Comparison of ENCODE assay signal across 1 cellular context in the genomic region with DNA sequence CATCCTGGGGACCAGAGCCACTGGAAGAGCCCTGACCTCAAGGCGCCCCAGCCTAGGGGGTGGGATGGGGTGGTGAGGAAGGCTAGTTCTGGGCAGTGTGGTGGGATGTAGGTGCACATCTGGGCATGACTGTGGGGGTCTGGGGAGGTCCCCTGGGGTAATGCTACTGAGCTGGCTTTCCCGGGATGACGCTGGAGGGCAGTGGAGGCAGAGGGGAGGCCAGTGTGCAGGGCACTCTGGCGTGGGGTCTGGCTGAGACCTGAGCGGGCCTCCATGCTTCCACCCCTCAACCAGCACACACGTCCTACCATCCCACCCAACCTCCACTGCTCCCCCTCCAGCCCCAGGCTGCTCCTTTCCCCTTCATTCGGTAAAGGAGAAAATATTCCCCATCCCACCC.
TF ChIP-seq lines count a peak whose summit lies in the region.

No MANE protein-coding gene starts in this region.

TF ChIP-seq in IMR-90, 13 proteins besides CTCF, POLR2A, EP300 and RAD21 (continued from another document):
- TF ChIP-seq RFX5 (IDR thresholded peaks at IDR 0.05; ENCODE audit: low read depth, low read length): no peak
- TF ChIP-seq MXI1 (IDR thresholded peaks at IDR 0.05; ENCODE audit: borderline replicate concordance, low read depth, low read length): no peak
- TF ChIP-seq MAZ (IDR thresholded peaks at IDR 0.05; ENCODE audit: borderline replicate concordance, low read depth, low read length): no peak
- TF ChIP-seq MAFK (IDR thresholded peaks at IDR 0.05; ENCODE audit: low read depth, low read length): no peak
- TF ChIP-seq RCOR1 (IDR thresholded peaks at IDR 0.05; ENCODE audit: insufficient replicate concordance, low read length): no peak
- TF ChIP-seq USF2 (IDR thresholded peaks at IDR 0.05; ENCODE audit: low read depth, low read length): no peak
- TF ChIP-seq SMC3 (IDR thresholded peaks at IDR 0.05; ENCODE audit: low read depth, low read length): no peak
- TF ChIP-seq NFE2L2 (IDR thresholded peaks at IDR 0.05; ENCODE audit: low read depth, low read length): no peak
- no peak for TF ChIP-seq BHLHE40 (IDR thresholded peaks at IDR 0.05; ENCODE audit: low read depth, low read length)
- no peak for TF ChIP-seq FOS (IDR thresholded peaks at IDR 0.05; ENCODE audit: low read depth, low read length)
- TF ChIP-seq ELK1 (IDR thresholded peaks at IDR 0.05; ENCODE audit: borderline replicate concordance, low read depth, low read length): no peak
- TF ChIP-seq CHD1 (IDR thresholded peaks at IDR 0.05; ENCODE audit: low read depth, low read length): no peak
